20 cellular contexts compared by ENCODE assay signal in the genomic region with DNA sequence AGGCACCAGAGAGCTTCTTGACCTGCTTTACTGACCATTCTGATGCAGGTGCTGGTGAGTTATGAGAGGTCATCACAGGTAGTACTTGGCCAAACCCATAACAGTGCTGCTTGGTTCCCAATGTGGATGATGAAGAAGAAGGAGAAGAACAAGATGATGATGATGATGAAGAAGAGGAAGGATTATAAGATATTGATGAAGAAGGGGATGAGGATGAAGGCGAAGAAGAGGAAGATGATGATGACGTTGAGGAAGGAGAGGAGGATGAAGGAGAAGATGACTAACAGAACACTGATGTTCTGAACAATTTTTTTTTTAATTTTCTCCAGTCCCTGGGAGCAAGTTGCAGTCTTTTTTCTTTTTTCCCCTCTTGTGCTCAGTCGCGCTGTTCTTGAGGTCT. TPM values are rescaled to one million over a fixed set of nuclear protein-coding genes. Genes with fewer than 3 reads are reported as not detected.
"Had no signal": no experiment of that assay in that cellular context is flagged by ENCODE, and none has a peak within 500 bp of the region (broad histone marks: within the 10 kb centered on the region; RNA-seq: fewer than 3 reads in every experiment).

No MANE protein-coding gene starts in this region.

- H3K4me1 Mint-ChIP-seq: mesothelial cell of epicardium, neural crest cell had no signal

- H3K27ac ChIP-seq: body of pancreas, dorsolateral prefrontal cortex, epithelial cell of prostate, tibial nerve, VCaP had no signal

- H3K27me3 ChIP-seq: tibial nerve had no signal

- H3K36me3 Mint-ChIP-seq: mesothelial cell of epicardium had no signal

- H3K27ac Mint-ChIP-seq: endodermal cell, mesothelial cell of epicardium, progenitor cell of endocrine pancreas had no signal

- H3K4me3 Mint-ChIP-seq: endodermal cell, mesothelial cell of epicardium, neural crest cell had no signal

- H3K9me3 ChIP-seq: body of pancreas had no signal

- ATAC-seq: activated naive CD4-positive, alpha-beta T cell treated with anti-CD3 and anti-CD28 coated beads, Interleukin-2, amount 50 U/mL, for 72 hours; body of pancreas; left lobe of liver had no signal

- DNase-seq: activated CD4-positive, alpha-beta T cell treated with anti-CD3 and anti-CD28 coated beads for 48 hours; activated CD8-positive, alpha-beta memory T cell treated with anti-CD3 and anti-CD28 coated beads, Interleukin-2, amount 50 U/mL, for 4 hours; body of pancreas; dorsolateral prefrontal cortex; endodermal cell; foreskin melanocyte; glutamatergic neuron; hypothalamus; stimulated activated CD4-positive, alpha-beta T cell treated with anti-CD3 and anti-CD28 coated beads, Interleukin-12 subunit alpha, Interleukin-12 subunit beta, amount 100 ng/mL, for 4 hours; stimulated activated CD4-positive, alpha-beta T cell treated with anti-CD3 and anti-CD28 coated beads, Interleukin-1b, Interleukin-23, amount 100 ng/mL, for 48 hours; stimulated activated CD8-positive, alpha-beta memory T cell treated with anti-CD3 and anti-CD28 coated beads, Interleukin-4, amount 100 ng/mL, for 48 hours; stimulated activated naive CD4-positive, alpha-beta T cell treated with Interleukin-2 at 50 U/mL for 16 hours had no signal

RNA-seq across cellular contexts. Expression of a gene that starts 23.9 kb away (rescaled TPM):
- total RNA-seq: body of pancreas, endodermal cell, mesothelial cell of epicardium, neural crest cell, progenitor cell of endocrine pancreas had no signal

RNA-seq across cellular contexts. Expression of a gene that starts 40.9 kb away (rescaled TPM):
- total RNA-seq: neural crest cell, progenitor cell of endocrine pancreas had no signal
